ENCODE assay signal across 8 cellular contexts in genomic region chr3:179071569-179072397, GRCh38. TPM values are rescaled to one million over a fixed set of nuclear protein-coding genes. Genes with fewer than 3 reads are reported as not detected.
DNase-seq lines count a peak whose midpoint lies in the region; ATAC-seq and TF ChIP-seq lines count a peak whose summit lies in the region.

TSS of gene ZMAT3 (minus strand) at chr3:179071809. CDS start at chr3:179067752, 4,057 bp downstream.

- peaks cover 3% of the 10 kb centered on the region for H3K36me3 ChIP-seq in BJ (ENCODE audit: control insufficient read depth, insufficient read depth, low read length)
- H3K36me3 ChIP-seq in right lobe of liver: peaks cover 0 to 7% (median 0%) of the 10 kb centered on the region in 4 donors

- POLR2A ChIA-PET in BJ (lab: Charles Lee): interaction anchor here (0.9 kb wide), 1 partner anchor 34 kb away, joined by 3 read pairs; no protein-coding TSS in a partner anchor

- CTCF ChIA-PET in BJ (lab: Yijun Ruan, JAX): interaction anchor here (1.0 to 3.9 kb wide), 6 partner anchors 9 to 250 kb away, joined by 3 to 19 read pairs (median 6); no protein-coding TSS in a partner anchor

- H3K4me3 ChIP-seq in BJ (ENCODE audit: low read depth, low read length) (peak within 1 kb of the TSS; percentile 55), right lobe of liver (peak within 1 kb of the TSS; percentile 84 to 93 (median 84))

- TF ChIP-seq CTCF in BJ (IDR thresholded peaks at IDR 0.05; ENCODE audit: insufficient read depth, low read depth, low read length) (no peak), right lobe of liver (IDR thresholded peaks at IDR 0.05) (no peak)

- no peaks in the 10 kb centered on the region for H3K9me3 ChIP-seq in right lobe of liver

- peak; percentile 51 for ATAC-seq in HG03457 (IDR thresholded peaks at IDR 0.05; ENCODE audit: unreplicated experiment)
- ATAC-seq in right lobe of liver: peak; percentile 98 to 99 (median 99)

- intact Hi-C loops in right lobe of liver (cut with DNase I): no loop called here

- H3K4me1 ChIP-seq in right lobe of liver: peaks cover 0 to 6% (median 0%) of the 10 kb centered on the region in 4 donors

- 2% methylated on average over 22 of the region's 73 CpGs for WGBS in right lobe of liver (ENCODE audit: insufficient coverage, low coverage, low lambda C conversion rate, missing lambda C conversion rate)

- TF ChIP-seq POLR2A in right lobe of liver (IDR thresholded peaks at IDR 0.05): peak; percentile 84

- H3K27me3 ChIP-seq in BJ (ENCODE audit: control insufficient read depth, insufficient read depth, low read length) (no peaks in the 10 kb centered on the region), right lobe of liver (no peaks in the 10 kb centered on the region)

- DNase-seq in BJ (ENCODE audit: low read depth): peak; percentile 29
- peak; percentile 45 for DNase-seq in GM19240 (ENCODE audit: insufficient read length, low spot score)
- peak; percentile 27 to 86 for DNase-seq in NCI-H526 (lab: John Stamatoyannopoulos, UW)
- peak; percentile 82 for DNase-seq in activated CD4-positive, alpha-beta T cell treated with anti-CD3 and anti-CD28 coated beads, Interleukin-2, amount 50 U/mL, for 1 hour
- DNase-seq in dermis blood vessel endothelial cell: peak; percentile 95
- peak; percentile 91 to 93 (median 91) for DNase-seq in right lobe of liver
- peak; percentile 84 to 87 for DNase-seq in stimulated activated CD4-positive, alpha-beta T cell treated with anti-CD3 and anti-CD28 coated beads, Interleukin-4, amount 100 ng/mL, for 4 hours

- H3K27ac ChIP-seq in right lobe of liver: peak within 1 kb of the TSS; percentile 82 to 88 (median 83)

RNA-seq across cellular contexts. Expression of gene ZMAT3, which starts in this region (rescaled TPM):
- polyA plus RNA-seq in BJ (2011; rRNA removed): 38.7 and 41.4 TPM in 2 replicates
- 75.4 and 138 TPM in 2 replicates for polyA minus RNA-seq in BJ (2011; rRNA and poly(A)+ RNA removed)
- total RNA-seq in dermis blood vessel endothelial cell (21.8 and 34.4 TPM in 2 replicates), right lobe of liver (10 to 100 TPM in 3 of 6 experiments, 1 to 10 TPM in 3; 5.5 to 19.6 (median 10.8) TPM)

Comparison
In these comparisons a context has a peak if more than half of its experiments do, and no peak if none do; other contexts are left out.
1. Peak in every context shown above with its lines: DNase-seq, ATAC-seq, H3K4me3 ChIP-seq and H3K27ac ChIP-seq.
2. DNase-seq: peak in every context shown above with its lines; median percentile 95 in dermis blood vessel endothelial cell; 91 in right lobe of liver; 86 in stimulated activated CD4-positive, alpha-beta T cell treated with anti-CD3 and anti-CD28 coated beads, Interleukin-4, amount 100 ng/mL, for 4 hours; 82 in activated CD4-positive, alpha-beta T cell treated with anti-CD3 and anti-CD28 coated beads, Interleukin-2, amount 50 U/mL, for 1 hour; 56 in NCI-H526; 45 in GM19240; 29 in BJ.